Comparison of ENCODE assay signal across 11 cellular contexts in genomic region chr22:24200616-24201212, GRCh38. TPM values are rescaled to one million over a fixed set of nuclear protein-coding genes. Genes with fewer than 3 reads are reported as not detected.
DNase-seq lines count a peak whose midpoint lies in the region; ATAC-seq and TF ChIP-seq lines count a peak whose summit lies in the region.
"Had no signal": no experiment of that assay in that cellular context is flagged by ENCODE, and none has a peak within 500 bp of the region (broad histone marks: within the 10 kb centered on the region; RNA-seq: fewer than 3 reads in every experiment).

No MANE protein-coding gene starts in this region.

- no peak overlapping the region for H3K9ac ChIP-seq in Loucy (ENCODE audit: low read depth, low read length, poor library complexity, severe bottlenecking)

- POLR2A ChIA-PET in AG04449 (lab: Yijun Ruan, JAX), result no interaction called here
- POLR2A ChIA-PET in CD8-positive, alpha-beta T cell (lab: Charles Lee), result no interaction called here

- no peaks in the 10 kb centered on the region for H3K9me2 ChIP-seq in Loucy (replicated peaks; ENCODE audit: low read depth, low read length)

- CTCF ChIA-PET in AG04449 (lab: Yijun Ruan, JAX), result interaction anchor here (0.7 to 8.3 kb wide), 5 partner anchors 10 to 47 kb away, joined by 3 to 64 read pairs (median 5); no protein-coding TSS in a partner anchor
- CTCF ChIA-PET in CD8-positive, alpha-beta T cell (lab: Charles Lee), result no interaction called here

- H3K9me3 ChIP-seq in Loucy (ENCODE audit: insufficient read depth, low read depth, low read length), result no peaks in the 10 kb centered on the region
- H3K9me3 ChIP-seq in left lung, result no peaks in the 10 kb centered on the region
- no peaks in the 10 kb centered on the region for H3K9me3 ChIP-seq in CD8-positive, alpha-beta T cell (ENCODE audit: low read length)

- intact Hi-C loops in left lung (cut with DNase I), result no loop called here
- intact Hi-C loops in activated CD4-positive, alpha-beta T cell treated with anti-CD3 and anti-CD28 coated beads, Interleukin-2, amount 10 ng/mL, durations not matched to agents 24 days and 14 days (cut with micrococcal nuclease), result no loop called here
- intact Hi-C loops in CD8-positive, alpha-beta T cell (cut with DNase I, micrococcal nuclease), result no loop called here

- H3K36me3 Mint-ChIP-seq in activated CD4-positive, alpha-beta T cell treated with anti-CD3 and anti-CD28 coated beads, Interleukin-2, amount 10 ng/mL, durations not matched to agents 24 days and 14 days (ENCODE audit: low read depth), result no peaks in the 10 kb centered on the region
- H3K36me3 Mint-ChIP-seq in CD8-positive, alpha-beta T cell, result no peaks in the 10 kb centered on the region

- no peaks in the 10 kb centered on the region for H3K36me3 ChIP-seq in Loucy (ENCODE audit: insufficient read depth, low read length)
- no peaks in the 10 kb centered on the region for H3K36me3 ChIP-seq in left lung
- no peaks in the 10 kb centered on the region for H3K36me3 ChIP-seq in CD8-positive, alpha-beta T cell (ENCODE audit: insufficient read depth, low read length)

- no peak overlapping the region for H3K4me2 ChIP-seq in Loucy (ENCODE audit: low read depth, low read length, poor library complexity, severe bottlenecking)

- H3K4me1 Mint-ChIP-seq in activated CD4-positive, alpha-beta T cell treated with anti-CD3 and anti-CD28 coated beads, Interleukin-2, amount 10 ng/mL, durations not matched to agents 24 days and 14 days, result peaks cover 27% of the 10 kb centered on the region
- peaks cover 5% of the 10 kb centered on the region for H3K4me1 Mint-ChIP-seq in CD8-positive, alpha-beta T cell (ENCODE audit: low read depth)

- peak; percentile 38 for DNase-seq in AG04449 (ENCODE audit: low read depth, low spot score)
- peak; percentile 79 to 87 for DNase-seq in cardiac fibroblast (ENCODE audit: low read depth in 2 of 2)
- no peak for DNase-seq in left lung
- no peak for DNase-seq in activated CD4-positive, alpha-beta T cell treated with anti-CD3 and anti-CD28 coated beads, Interleukin-2, amount 10 ng/mL, durations not matched to agents 24 days and 14 days
- no peak for DNase-seq in stimulated activated CD4-positive, alpha-beta T cell treated with anti-CD3 and anti-CD28 coated beads, Interleukin-4, amount 100 ng/mL, for 4 hours
- DNase-seq in NCI-H2107 treated with DMSO at 0.1 percent for 48 hours (lab: John Stamatoyannopoulos, UW; ENCODE audit: unreplicated experiment), result no peak
- DNase-seq in CD8-positive, alpha-beta T cell, result no peak
- DNase-seq: activated CD8-positive, alpha-beta T cell treated with anti-CD3 and anti-CD28 coated beads for 36 hours; nephron progenitor cell had no signal

- H3K27me3 ChIP-seq in Loucy (ENCODE audit: insufficient read depth, low read length, poor library complexity, severe bottlenecking) (no peaks in the 10 kb centered on the region), left lung (no peaks in the 10 kb centered on the region)
- no peaks in the 10 kb centered on the region for H3K27me3 ChIP-seq in CD8-positive, alpha-beta T cell (ENCODE audit: insufficient read depth, low read length)

- H3K4me1 ChIP-seq in Loucy (ENCODE audit: insufficient read depth, low read length, poor library complexity, severe bottlenecking) (peaks cover 9% of the 10 kb centered on the region), left lung (peaks cover 7 to 42% of the 10 kb centered on the region in 2 donors)
- no peaks in the 10 kb centered on the region for H3K4me1 ChIP-seq in CD8-positive, alpha-beta T cell (ENCODE audit: insufficient read depth, low read length)

- no peaks in the 10 kb centered on the region; the same call in 1 of the 2 replicates for H3F3A ChIP-seq in Loucy (ENCODE audit: low read depth)

- H3K27ac ChIP-seq in left lung, result no peak overlapping the region
- no peak overlapping the region for H3K27ac ChIP-seq in CD8-positive, alpha-beta T cell (ENCODE audit: low read depth, low read length)
- H3K27ac ChIP-seq: coronary artery had no signal

- no peaks in the 10 kb centered on the region for H3K79me2 ChIP-seq in Loucy (ENCODE audit: insufficient read depth, low read length)

- peaks cover 2% of the 10 kb centered on the region for H3K27me3 Mint-ChIP-seq in activated CD4-positive, alpha-beta T cell treated with anti-CD3 and anti-CD28 coated beads, Interleukin-2, amount 10 ng/mL, durations not matched to agents 24 days and 14 days
- peaks cover 2% of the 10 kb centered on the region for H3K27me3 Mint-ChIP-seq in CD8-positive, alpha-beta T cell (ENCODE audit: low read depth)
- H3K27me3 Mint-ChIP-seq: activated CD8-positive, alpha-beta T cell treated with anti-CD3 and anti-CD28 coated beads for 36 hours had no signal

- TF ChIP-seq CTCF in AG04449 (IDR thresholded peaks at IDR 0.05; ENCODE audit: insufficient read depth, low read length, missing control alignments) (no peak), Loucy (conservative IDR thresholded peaks at IDR 0.05; ENCODE audit: low read length) (no peak), cardiac fibroblast (IDR thresholded peaks at IDR 0.05; ENCODE audit: low read depth, low read length) (no peak), left lung (IDR thresholded peaks at IDR 0.05) (no peak)
- no peak for TF ChIP-seq CTCF in CD8-positive, alpha-beta T cell (IDR thresholded peaks at IDR 0.05)

- H3K4me3 ChIP-seq in AG04449 (ENCODE audit: low read depth, low read length), result no peak overlapping the region
- no peak overlapping the region for H3K4me3 ChIP-seq in Loucy (ENCODE audit: low read length, poor library complexity, severe bottlenecking)
- no peak overlapping the region for H3K4me3 ChIP-seq in cardiac fibroblast (replicated peaks in 1 of 2; ENCODE audit: low read depth in 2 of 2, low read length in 2 of 2)
- H3K4me3 ChIP-seq in left lung, result no peak overlapping the region
- H3K4me3 ChIP-seq in CD8-positive, alpha-beta T cell (ENCODE audit: low read depth, low read length), result no peak overlapping the region
- H3K4me3 ChIP-seq: coronary artery had no signal

- peak overlapping the region; percentile 46; the same call in 1 of the 2 replicates for H2AFZ ChIP-seq in Loucy (ENCODE audit: low read length)

- no peaks in the 10 kb centered on the region for H3K9me3 Mint-ChIP-seq in activated CD4-positive, alpha-beta T cell treated with anti-CD3 and anti-CD28 coated beads, Interleukin-2, amount 10 ng/mL, durations not matched to agents 24 days and 14 days
- no peaks in the 10 kb centered on the region for H3K9me3 Mint-ChIP-seq in CD8-positive, alpha-beta T cell
- H3K9me3 Mint-ChIP-seq: activated CD8-positive, alpha-beta T cell treated with anti-CD3 and anti-CD28 coated beads for 36 hours had no signal

- H3K4me3 Mint-ChIP-seq in activated CD4-positive, alpha-beta T cell treated with anti-CD3 and anti-CD28 coated beads, Interleukin-2, amount 10 ng/mL, durations not matched to agents 24 days and 14 days, result no peak overlapping the region
- no peak overlapping the region for H3K4me3 Mint-ChIP-seq in CD8-positive, alpha-beta T cell
- H3K4me3 Mint-ChIP-seq: activated CD8-positive, alpha-beta T cell treated with anti-CD3 and anti-CD28 coated beads for 36 hours; nephron progenitor cell had no signal

- no peak overlapping the region for H3K27ac Mint-ChIP-seq in activated CD4-positive, alpha-beta T cell treated with anti-CD3 and anti-CD28 coated beads, Interleukin-2, amount 10 ng/mL, durations not matched to agents 24 days and 14 days
- no peak overlapping the region for H3K27ac Mint-ChIP-seq in CD8-positive, alpha-beta T cell
- H3K27ac Mint-ChIP-seq: activated CD8-positive, alpha-beta T cell treated with anti-CD3 and anti-CD28 coated beads for 36 hours; nephron progenitor cell had no signal

- peak; percentile 12 for ATAC-seq in left lung
- no peak for ATAC-seq in CD8-positive, alpha-beta T cell
- ATAC-seq: activated CD8-positive, alpha-beta T cell treated with anti-CD3 and anti-CD28 coated beads for 36 hours had no signal

- no peaks in the 10 kb centered on the region for H4K20me1 ChIP-seq in Loucy (ENCODE audit: insufficient read depth, low read length, poor library complexity, severe bottlenecking)

RNA-seq across cellular contexts. Expression of gene SUSD2, which starts 19.4 kb away (rescaled TPM):
- 100 to 1,000 TPM in 1 of 2 donors, 10 to 100 TPM in 1; 63.2 to 374 TPM for total RNA-seq in left lung
- 0.75 and 0.78 TPM in 2 replicates for total RNA-seq in activated CD4-positive, alpha-beta T cell treated with anti-CD3 and anti-CD28 coated beads, Interleukin-2, amount 10 ng/mL, durations not matched to agents 24 days and 14 days
- total RNA-seq in CD8-positive, alpha-beta T cell, result 1 to 10 TPM; 1.2 TPM

RNA-seq across cellular contexts. Expression of gene GGT5, which starts 44.2 kb away (rescaled TPM):
- 10 to 100 TPM; 18.9 to 25.6 TPM for total RNA-seq in left lung
- 0.07 TPM in 1 of 2 replicates, not detected in the other for total RNA-seq in activated CD4-positive, alpha-beta T cell treated with anti-CD3 and anti-CD28 coated beads, Interleukin-2, amount 10 ng/mL, durations not matched to agents 24 days and 14 days
- total RNA-seq in CD8-positive, alpha-beta T cell, result not detected
- total RNA-seq: activated CD8-positive, alpha-beta T cell treated with anti-CD3 and anti-CD28 coated beads for 36 hours had no signal

Comparison
In these comparisons a context has a peak if more than half of its experiments do, and no peak if none do; other contexts are left out.
1. DNase-seq: peak in AG04449 (single experiment) and cardiac fibroblast (2 of 2); none in left lung (0 of 2), activated CD4-positive, alpha-beta T cell treated with anti-CD3 and anti-CD28 coated beads, Interleukin-2, amount 10 ng/mL, durations not matched to agents 24 days and 14 days (single experiment), stimulated activated CD4-positive, alpha-beta T cell treated with anti-CD3 and anti-CD28 coated beads, Interleukin-4, amount 100 ng/mL, for 4 hours (0 of 2), NCI-H2107 treated with DMSO at 0.1 percent for 48 hours (single experiment) and CD8-positive, alpha-beta T cell (0 of 7).
2. RNA of gene SUSD2, which starts 19.4 kb away (total RNA-seq): 63.2 to 374 TPM in left lung; 1.2 TPM in CD8-positive, alpha-beta T cell and 0.75 to 0.78 TPM in activated CD4-positive, alpha-beta T cell treated with anti-CD3 and anti-CD28 coated beads, Interleukin-2, amount 10 ng/mL, durations not matched to agents 24 days and 14 days; every median in the first group is over 10 times any median in the second.
3. RNA of gene GGT5, which starts 44.2 kb away (total RNA-seq): 18.9 to 25.6 TPM in left lung; 0.07 TPM in activated CD4-positive, alpha-beta T cell treated with anti-CD3 and anti-CD28 coated beads, Interleukin-2, amount 10 ng/mL, durations not matched to agents 24 days and 14 days and not detected in CD8-positive, alpha-beta T cell; every median in the first group is over 10 times any median in the second.